In genomic region chr9:110111868-110112267, GRCh38 we compare ENCODE assay signal across 2 cellular contexts.
TF ChIP-seq lines count a peak whose summit lies in the region.

No MANE protein-coding gene starts in this region.

TF ChIP-seq in GM23338, 12 proteins besides CTCF, POLR2A, EP300 and RAD21 (continued from another document):
- TF ChIP-seq REST (IDR thresholded peaks at IDR 0.05; ENCODE audit: unreplicated experiment) (no peak), ZNF114 (CRISPR knock-in tag; IDR thresholded peaks at IDR 0.05) (no peak), ZNF462 (CRISPR knock-in tag; IDR thresholded peaks at IDR 0.05) (no peak), ETS1 (IDR thresholded peaks at IDR 0.05) (no peak)

TF ChIP-seq in WTC11, 78 proteins besides CTCF, POLR2A, EP300 and RAD21 (continued from another document):
- TF ChIP-seq AFF4 (CRISPR knock-in tag; IDR thresholded peaks at IDR 0.05; ENCODE audit: borderline replicate concordance) (no peak), PRDM15 (CRISPR knock-in tag; IDR thresholded peaks at IDR 0.05) (no peak), ELF4 (CRISPR knock-in tag; IDR thresholded peaks at IDR 0.05; ENCODE audit: low read depth) (no peak), SP1 (CRISPR knock-in tag; conservative IDR thresholded peaks at IDR 0.05) (no peak), RELA (CRISPR knock-in tag; IDR thresholded peaks at IDR 0.05; ENCODE audit: borderline replicate concordance) (no peak), ZNF263 (CRISPR knock-in tag; IDR thresholded peaks at IDR 0.05; ENCODE audit: low read depth) (no peak), GTF2I (CRISPR knock-in tag; conservative IDR thresholded peaks at IDR 0.05) (no peak), ZNF232 (CRISPR knock-in tag; IDR thresholded peaks at IDR 0.05) (no peak), USF2 (CRISPR knock-in tag; IDR thresholded peaks at IDR 0.05) (no peak), FOXJ3 (CRISPR knock-in tag; IDR thresholded peaks at IDR 0.05; ENCODE audit: borderline replicate concordance) (no peak)
